8 cellular contexts compared by ENCODE assay signal in genomic region chr3:152071924-152072323, GRCh38.
A peak's percentile ranks its signal among the peaks of the same experiment; 100 is the strongest.
DNase-seq lines count a peak whose midpoint lies in the region; ATAC-seq and TF ChIP-seq lines count a peak whose summit lies in the region.

No MANE protein-coding gene starts in this region.

- ATAC-seq in GM21367 (IDR thresholded peaks at IDR 0.05; ENCODE audit: unreplicated experiment) (peak; percentile 68), HG03460 (IDR thresholded peaks at IDR 0.05; ENCODE audit: unreplicated experiment) (no peak)
- ATAC-seq in natural killer cell treated with Interleukin-12 subunit alpha and Interleukin-12 subunit beta and Interleukin-15 and Interleukin-18, amount 100 ng/mL, for 72 hours: peak; percentile 62 to 65

- TF ChIP-seq CTCF in OCI-LY1 (IDR thresholded peaks at IDR 0.05; ENCODE audit: low read length) (peak; percentile 82), endodermal cell (conservative IDR thresholded peaks at IDR 0.05) (peak; percentile 80)

- no peak overlapping the region for H3K4me3 Mint-ChIP-seq in endodermal cell
- H3K4me3 Mint-ChIP-seq in natural killer cell treated with Interleukin-12 subunit alpha and Interleukin-12 subunit beta and Interleukin-15 and Interleukin-18, amount 100 ng/mL, for 72 hours: no peak overlapping the region

- H3K9me3 Mint-ChIP-seq in endodermal cell: peaks cover 4% of the 10 kb centered on the region
- no peaks in the 10 kb centered on the region for H3K9me3 Mint-ChIP-seq in natural killer cell treated with Interleukin-12 subunit alpha and Interleukin-12 subunit beta and Interleukin-15 and Interleukin-18, amount 100 ng/mL, for 72 hours

- H3K4me2 ChIP-seq in OCI-LY1 (ENCODE audit: low read length): no peak overlapping the region

- no peaks in the 10 kb centered on the region for H3K27me3 ChIP-seq in OCI-LY1 (ENCODE audit: insufficient read depth, low read length)
- H3K27me3 ChIP-seq in endodermal cell (ENCODE audit: control insufficient read depth, insufficient read depth, low read length, poor library complexity, severe bottlenecking): peaks cover 6% of the 10 kb centered on the region

- H3K4me3 ChIP-seq in OCI-LY1 (ENCODE audit: low read depth, low read length, poor library complexity, severe bottlenecking) (no peak overlapping the region), endodermal cell (ENCODE audit: low read length) (no peak overlapping the region)

- no peaks in the 10 kb centered on the region for H4K20me1 ChIP-seq in OCI-LY1 (ENCODE audit: insufficient read depth, low read length)

- WGBS in endodermal cell (ENCODE audit: insufficient coverage in 1 of 2, insufficient read length in 1 of 2), 2 experiments: no CpG with 5 or more reads among the region's 1 CpG

- no peak overlapping the region for H2AFZ ChIP-seq in OCI-LY1 (ENCODE audit: low read length)

- no peak overlapping the region for H3K27ac Mint-ChIP-seq in endodermal cell
- H3K27ac Mint-ChIP-seq in natural killer cell treated with Interleukin-12 subunit alpha and Interleukin-12 subunit beta and Interleukin-15 and Interleukin-18, amount 100 ng/mL, for 72 hours: no peak overlapping the region

- no peaks in the 10 kb centered on the region for H3K4me1 ChIP-seq in OCI-LY1 (ENCODE audit: insufficient read depth, low read length, severe bottlenecking)
- no peaks in the 10 kb centered on the region for H3K4me1 ChIP-seq in endodermal cell (ENCODE audit: control insufficient read depth, insufficient read depth, low read length)

- no peaks in the 10 kb centered on the region for H3K27me3 Mint-ChIP-seq in endodermal cell (ENCODE audit: insufficient read depth)
- H3K27me3 Mint-ChIP-seq in natural killer cell treated with Interleukin-12 subunit alpha and Interleukin-12 subunit beta and Interleukin-15 and Interleukin-18, amount 100 ng/mL, for 72 hours: no peaks in the 10 kb centered on the region

- H3K27ac ChIP-seq in OCI-LY1 (ENCODE audit: low read depth, low read length, poor library complexity, severe bottlenecking): no peak overlapping the region
- H3K27ac ChIP-seq in endodermal cell (ENCODE audit: low read depth, low read length): no peak overlapping the region

- H3K79me2 ChIP-seq in OCI-LY1 (ENCODE audit: insufficient read depth, low read length): no peaks in the 10 kb centered on the region

- H3K9me2 ChIP-seq in OCI-LY1 (ENCODE audit: low read depth, low read length): no peaks in the 10 kb centered on the region

- no peaks in the 10 kb centered on the region for H3K4me1 Mint-ChIP-seq in endodermal cell
- peaks cover 6 to 7% of the 10 kb centered on the region in 2 donors for H3K4me1 Mint-ChIP-seq in natural killer cell treated with Interleukin-12 subunit alpha and Interleukin-12 subunit beta and Interleukin-15 and Interleukin-18, amount 100 ng/mL, for 72 hours (ENCODE audit: low read depth in 2 of 2)

- H3K36me3 ChIP-seq in OCI-LY1 (ENCODE audit: insufficient read depth, low read length) (no peaks in the 10 kb centered on the region), endodermal cell (ENCODE audit: control insufficient read depth, insufficient read depth, low read length) (no peaks in the 10 kb centered on the region)

- DNase-seq in COLO829 (ENCODE audit: low spot score) (peak; percentile 63), endodermal cell (no peak), COLO668 (lab: John Stamatoyannopoulos, UW; ENCODE audit: unreplicated experiment) (no peak)
- DNase-seq in natural killer cell treated with Interleukin-12 subunit alpha and Interleukin-12 subunit beta and Interleukin-15 and Interleukin-18, amount 100 ng/mL, for 72 hours (ENCODE audit: low spot score): no peak
- no peak for DNase-seq in stimulated activated CD4-positive, alpha-beta T cell treated with anti-CD3 and anti-CD28 coated beads, Interleukin-15, amount 100 ng/mL, for 24 hours

- H3K36me3 Mint-ChIP-seq in endodermal cell (ENCODE audit: low read depth): no peaks in the 10 kb centered on the region
- H3K36me3 Mint-ChIP-seq in natural killer cell treated with Interleukin-12 subunit alpha and Interleukin-12 subunit beta and Interleukin-15 and Interleukin-18, amount 100 ng/mL, for 72 hours: no peaks in the 10 kb centered on the region

- H3K9ac ChIP-seq in OCI-LY1 (ENCODE audit: low read length) (no peak overlapping the region), endodermal cell (ENCODE audit: extremely low read depth, low read length, poor library complexity, severe bottlenecking) (no peak overlapping the region)

- no peaks in the 10 kb centered on the region; the same call in 1 of the 2 replicates for H3F3A ChIP-seq in OCI-LY1 (ENCODE audit: insufficient read depth, low read length)

- H3K9me3 ChIP-seq in OCI-LY1 (ENCODE audit: low read length) (0 out of 2 replicates have a peak, but pooled peaks cover 4% of the 10 kb centered on the region), endodermal cell (ENCODE audit: control insufficient read depth, low read length) (peaks cover 11% of the 10 kb centered on the region)
